ENCODE assay signal across 14 cellular contexts in genomic region chr6:107304421-107305025, GRCh38.
DNase-seq lines count a peak whose midpoint lies in the region; ATAC-seq lines count a peak whose summit lies in the region.
"Had no signal": no experiment of that assay in that cellular context is flagged by ENCODE, and none has a peak within 500 bp of the region (broad histone marks: within the 10 kb centered on the region; RNA-seq: fewer than 3 reads in every experiment).

No MANE protein-coding gene starts in this region.

- peak; percentile 42 for DNase-seq in A172 (ENCODE audit: low spot score)
- DNase-seq in H4 (ENCODE audit: low spot score), result peak; percentile 11
- peak; percentile 69 for DNase-seq in activated T-cell treated with anti-CD3 and anti-CD28 coated beads, Interleukin-2, amount 50 U/mL, for 48 hours
- DNase-seq in kidney tubule cell (ENCODE audit: low spot score), result peak; percentile 89
- DNase-seq in GOT3 (lab: John Stamatoyannopoulos, UW), result no peak
- no peak for DNase-seq in NCI-H524 (lab: John Stamatoyannopoulos, UW)
- DNase-seq: activated effector memory CD4-positive, alpha-beta T cell treated with anti-CD3 and anti-CD28 coated beads, Interleukin-2, amount 50 U/mL, for 16 hours; cerebellar nuclear complex; NCI-H1092; NCI-H446; ovary; substantia nigra had no signal

- ATAC-seq in HG02981 (IDR thresholded peaks at IDR 0.05; ENCODE audit: unreplicated experiment) (no peak), GM18498 (IDR thresholded peaks at IDR 0.05; ENCODE audit: unreplicated experiment) (no peak)

Comparison
In these comparisons a context has a peak if more than half of its experiments do, and no peak if none do; other contexts are left out.
1. DNase-seq: peak in A172 (single experiment), H4 (single experiment), activated T-cell treated with anti-CD3 and anti-CD28 coated beads, Interleukin-2, amount 50 U/mL, for 48 hours (2 of 2) and kidney tubule cell (single experiment); none in GOT3 (single experiment) and NCI-H524 (0 of 2).